Comparison of ENCODE assay signal across 13 cellular contexts in genomic region chr7:2717905-2718702, GRCh38. TPM values are rescaled to one million over a fixed set of nuclear protein-coding genes. Genes with fewer than 3 reads are reported as not detected.
DNase-seq lines count a peak whose midpoint lies in the region; ATAC-seq and TF ChIP-seq lines count a peak whose summit lies in the region.
"Had no signal": no experiment of that assay in that cellular context is flagged by ENCODE, and none has a peak within 500 bp of the region (broad histone marks: within the 10 kb centered on the region; RNA-seq: fewer than 3 reads in every experiment).

No MANE protein-coding gene starts in this region.

- no peak for TF ChIP-seq EP300 in stomach (IDR thresholded peaks at IDR 0.05)

- H3K4me3 Mint-ChIP-seq in activated naive CD8-positive, alpha-beta T cell, result peak overlapping the region; percentile 69
- H3K4me3 Mint-ChIP-seq in activated naive CD8-positive, alpha-beta T cell treated with anti-CD3 and anti-CD28 coated beads for 36 hours, result no peak overlapping the region
- H3K4me3 Mint-ChIP-seq in activated T-helper 2 cell treated with anti-CD3 and anti-CD28 coated beads, Interferon-gamma antibody, Interleukin-2, Interleukin-4, amounts not matched to agents 10 μg/mL and 5 μg/mL and 100 μg/mL, durations not matched to agents 14 hours and 24 hours and 36 hours (ENCODE audit: low read depth), result no peak overlapping the region
- H3K4me3 Mint-ChIP-seq: GM23338 had no signal

- H3K9me3 Mint-ChIP-seq in activated naive CD8-positive, alpha-beta T cell (ENCODE audit: low read depth), result no peaks in the 10 kb centered on the region
- H3K9me3 Mint-ChIP-seq in activated naive CD8-positive, alpha-beta T cell treated with anti-CD3 and anti-CD28 coated beads for 36 hours, result no peaks in the 10 kb centered on the region
- no peaks in the 10 kb centered on the region for H3K9me3 Mint-ChIP-seq in activated T-helper 2 cell treated with anti-CD3 and anti-CD28 coated beads, Interferon-gamma antibody, Interleukin-2, Interleukin-4, amounts not matched to agents 10 μg/mL and 5 μg/mL and 100 μg/mL, durations not matched to agents 14 hours and 24 hours and 36 hours
- H3K9me3 Mint-ChIP-seq: GM23338 had no signal

- no peaks in the 10 kb centered on the region for H3K36me3 ChIP-seq in OCI-LY1 (ENCODE audit: insufficient read depth, low read length)
- H3K36me3 ChIP-seq in stomach, result peaks cover 0 to 37% (median 24%) of the 10 kb centered on the region in 4 donors

- no peaks in the 10 kb centered on the region; the same call in 1 of the 2 replicates for H3K27me3 ChIP-seq in OCI-LY1 (ENCODE audit: insufficient read depth, low read length)
- no peaks in the 10 kb centered on the region for H3K27me3 ChIP-seq in right cardiac atrium (ENCODE audit: control insufficient read depth, insufficient read depth)
- H3K27me3 ChIP-seq in stomach, result no peaks in the 10 kb centered on the region
- H3K27me3 ChIP-seq: left lung had no signal

- TF ChIP-seq CTCF in OCI-LY1 (IDR thresholded peaks at IDR 0.05; ENCODE audit: low read length) (no peak), stomach (IDR thresholded peaks at IDR 0.05) (no peak)

- H3K4me1 ChIP-seq in OCI-LY1 (ENCODE audit: insufficient read depth, low read length, severe bottlenecking), result peaks cover 7% of the 10 kb centered on the region
- H3K4me1 ChIP-seq in right cardiac atrium (ENCODE audit: control insufficient read depth, insufficient read depth, low read length), result peaks cover 5% of the 10 kb centered on the region
- peaks cover 18 to 34% (median 24%) of the 10 kb centered on the region in 4 donors for H3K4me1 ChIP-seq in stomach

- no peak for TF ChIP-seq POLR2A in stomach (IDR thresholded peaks at IDR 0.05)

- H3K9me3 ChIP-seq in OCI-LY1 (ENCODE audit: low read length), result no peaks in the 10 kb centered on the region
- H3K9me3 ChIP-seq in right cardiac atrium (ENCODE audit: control insufficient read depth, low read length), result no peaks in the 10 kb centered on the region
- H3K9me3 ChIP-seq in stomach, result no peaks in the 10 kb centered on the region
- H3K9me3 ChIP-seq: left lung had no signal

- H3K27ac ChIP-seq in OCI-LY1 (ENCODE audit: low read depth, low read length, poor library complexity, severe bottlenecking) (no peak overlapping the region), right cardiac atrium (ENCODE audit: low read length) (peak overlapping the region; percentile 46), stomach (peak overlapping the region in 4 of 5 donors; percentile 12 to 81 (median 64))
- H3K27ac ChIP-seq: left lung had no signal

- no peaks in the 10 kb centered on the region for H3K9me2 ChIP-seq in OCI-LY1 (ENCODE audit: low read depth, low read length)

- WGBS in right cardiac atrium, result 66% methylated on average over 44 of the region's 44 CpGs
- WGBS in stomach, 5 donors, result 77 to 87% (median 81%) methylated on average over 36 to 44 of the region's 44 CpGs

- peaks cover 2% of the 10 kb centered on the region for H3K36me3 Mint-ChIP-seq in activated naive CD8-positive, alpha-beta T cell
- H3K36me3 Mint-ChIP-seq in activated naive CD8-positive, alpha-beta T cell treated with anti-CD3 and anti-CD28 coated beads for 36 hours, result peaks cover 3% of the 10 kb centered on the region
- peaks cover 35% of the 10 kb centered on the region for H3K36me3 Mint-ChIP-seq in activated T-helper 2 cell treated with anti-CD3 and anti-CD28 coated beads, Interferon-gamma antibody, Interleukin-2, Interleukin-4, amounts not matched to agents 10 μg/mL and 5 μg/mL and 100 μg/mL, durations not matched to agents 14 hours and 24 hours and 36 hours (ENCODE audit: low read depth)

- H3K27me3 Mint-ChIP-seq in activated naive CD8-positive, alpha-beta T cell, result no peaks in the 10 kb centered on the region
- H3K27me3 Mint-ChIP-seq in activated naive CD8-positive, alpha-beta T cell treated with anti-CD3 and anti-CD28 coated beads for 36 hours, result peaks cover 57% of the 10 kb centered on the region
- H3K27me3 Mint-ChIP-seq in activated T-helper 2 cell treated with anti-CD3 and anti-CD28 coated beads, Interferon-gamma antibody, Interleukin-2, Interleukin-4, amounts not matched to agents 10 μg/mL and 5 μg/mL and 100 μg/mL, durations not matched to agents 14 hours and 24 hours and 36 hours (ENCODE audit: low read depth), result peaks cover 2% of the 10 kb centered on the region

- ATAC-seq in right cardiac atrium, result no peak
- ATAC-seq in HG02938 (IDR thresholded peaks at IDR 0.05; ENCODE audit: unreplicated experiment), result no peak
- ATAC-seq: Panc1 had no signal

- H3K27ac Mint-ChIP-seq in activated naive CD8-positive, alpha-beta T cell, result no peak overlapping the region
- H3K27ac Mint-ChIP-seq in activated naive CD8-positive, alpha-beta T cell treated with anti-CD3 and anti-CD28 coated beads for 36 hours, result no peak overlapping the region
- H3K27ac Mint-ChIP-seq in activated T-helper 2 cell treated with anti-CD3 and anti-CD28 coated beads, Interferon-gamma antibody, Interleukin-2, Interleukin-4, amounts not matched to agents 10 μg/mL and 5 μg/mL and 100 μg/mL, durations not matched to agents 14 hours and 24 hours and 36 hours, result no peak overlapping the region
- H3K27ac Mint-ChIP-seq: GM23338 had no signal

- H3K9ac ChIP-seq in OCI-LY1 (ENCODE audit: low read length), result no peak overlapping the region

- H3K4me3 ChIP-seq in OCI-LY1 (ENCODE audit: low read depth, low read length, poor library complexity, severe bottlenecking), result no peak overlapping the region
- no peak overlapping the region for H3K4me3 ChIP-seq in right cardiac atrium (ENCODE audit: low read length)
- H3K4me3 ChIP-seq in stomach, result peak overlapping the region in 1 of 4 donors; percentile 8
- H3K4me3 ChIP-seq: GM23338, left lung had no signal

- intact Hi-C loops in right cardiac atrium (cut with DNase I), result loop anchor here in 1 of 4 donors (2.0 kb wide), 1 partner anchor 15 kb away; no protein-coding TSS in a partner anchor
- intact Hi-C loops in stomach (cut with DNase I; ENCODE audit: low total_unique reads), result no loop called here
- intact Hi-C loops in activated T-helper 2 cell treated with anti-CD3 and anti-CD28 coated beads, Interferon-gamma antibody, Interleukin-2, Interleukin-4, amounts not matched to agents 10 μg/mL and 5 μg/mL and 100 μg/mL, durations not matched to agents 14 hours and 24 hours and 36 hours (cut with micrococcal nuclease), result loop anchor here (2.0 to 5.0 kb wide), 2 partner anchors 55 to 144 kb away; no protein-coding TSS in a partner anchor

- no peaks in the 10 kb centered on the region for H3F3A ChIP-seq in OCI-LY1 (ENCODE audit: insufficient read depth, low read length)

- no peak overlapping the region for H2AFZ ChIP-seq in OCI-LY1 (ENCODE audit: low read length)
- H2AFZ ChIP-seq: GM23338 had no signal

- H3K4me1 Mint-ChIP-seq in activated naive CD8-positive, alpha-beta T cell (ENCODE audit: low read depth), result peaks cover 67% of the 10 kb centered on the region
- H3K4me1 Mint-ChIP-seq in activated naive CD8-positive, alpha-beta T cell treated with anti-CD3 and anti-CD28 coated beads for 36 hours, result peaks cover 59% of the 10 kb centered on the region
- H3K4me1 Mint-ChIP-seq in activated T-helper 2 cell treated with anti-CD3 and anti-CD28 coated beads, Interferon-gamma antibody, Interleukin-2, Interleukin-4, amounts not matched to agents 10 μg/mL and 5 μg/mL and 100 μg/mL, durations not matched to agents 14 hours and 24 hours and 36 hours (ENCODE audit: low read depth), result peaks cover 67% of the 10 kb centered on the region

- H3K4me2 ChIP-seq in OCI-LY1 (ENCODE audit: low read length), result peak overlapping the region; percentile 7; the same call in 1 of the 2 replicates
- H3K4me2 ChIP-seq: GM23338 had no signal

- no peaks in the 10 kb centered on the region for H4K20me1 ChIP-seq in OCI-LY1 (ENCODE audit: insufficient read depth, low read length)

- H3K79me2 ChIP-seq in OCI-LY1 (ENCODE audit: insufficient read depth, low read length), result no peaks in the 10 kb centered on the region

- no peak for DNase-seq in activated naive CD8-positive, alpha-beta T cell treated with anti-CD3 and anti-CD28 coated beads for 36 hours
- DNase-seq in right cardiac atrium (peak in 1 of 3 donors; percentile 56), stomach (no peak), NCI-H345 (lab: John Stamatoyannopoulos, UW) (no peak)
- DNase-seq in activated T-helper 2 cell treated with anti-CD3 and anti-CD28 coated beads, Interferon-gamma antibody, Interleukin-2, Interleukin-4, amounts not matched to agents 10 μg/mL and 5 μg/mL and 100 μg/mL, durations not matched to agents 14 hours and 24 hours and 36 hours (ENCODE audit: low spot score), result no peak
- DNase-seq: NCI-H446 treated with DMSO at 0.1 percent for 48 hours had no signal

RNA-seq across cellular contexts. Expression of gene AMZ1, which starts 30.1 kb away (rescaled TPM):
- under 1 TPM in 1 of 2 experiments, not detected in 1; 0.04 TPM for total RNA-seq in activated naive CD8-positive, alpha-beta T cell treated with anti-CD3 and anti-CD28 coated beads for 36 hours
- total RNA-seq in right cardiac atrium (1 to 10 TPM in 1 of 4 donors, under 1 TPM in 3; 0.45 to 1.0 (median 0.91) TPM), stomach (1 to 10 TPM in 1 of 5 donors, under 1 TPM in 2, not detected in 2; under 0.01 to 1.4 (median 0.45) TPM)
- polyA plus RNA-seq in right cardiac atrium (0.36 TPM), stomach (not detected)
- total RNA-seq in activated T-helper 2 cell treated with anti-CD3 and anti-CD28 coated beads, Interferon-gamma antibody, Interleukin-2, Interleukin-4, amounts not matched to agents 10 μg/mL and 5 μg/mL and 100 μg/mL, durations not matched to agents 14 hours and 24 hours and 36 hours, result 0.07 and 0.14 TPM in 2 replicates
- total RNA-seq: G401 had no signal
